Comparison of ENCODE assay signal across 7 cellular contexts in genomic region chr3:149487598-149488197, GRCh38. TPM values are rescaled to one million over a fixed set of nuclear protein-coding genes. Genes with fewer than 3 reads are reported as not detected.
DNase-seq lines count a peak whose midpoint lies in the region; ATAC-seq and TF ChIP-seq lines count a peak whose summit lies in the region.

No MANE protein-coding gene starts in this region.

- H3K79me2 ChIP-seq in KMS-11 (ENCODE audit: insufficient read depth, low read depth) = no peaks in the 10 kb centered on the region

- no peaks in the 10 kb centered on the region for H3K4me1 ChIP-seq in KMS-11 (ENCODE audit: low read depth, poor library complexity, severe bottlenecking)
- peaks cover 0 to 14% of the 10 kb centered on the region in 2 donors for H3K4me1 ChIP-seq in gastrocnemius medialis

- no peaks in the 10 kb centered on the region for H3K9me3 ChIP-seq in gastrocnemius medialis

- no peak overlapping the region for H3K4me2 ChIP-seq in KMS-11

- peak; percentile 56 for DNase-seq in ELR (ENCODE audit: low read depth)
- DNase-seq in activated naive CD4-positive, alpha-beta T cell treated with anti-CD3 and anti-CD28 coated beads, Interleukin-2, amount 50 U/mL, for 16 hours = peak; percentile 32
- no peak for DNase-seq in gastrocnemius medialis
- DNase-seq in NCI-H2081 treated with DMSO at 0.1 percent for 48 hours (lab: John Stamatoyannopoulos, UW) = no peak
- DNase-seq in DMS79 (lab: John Stamatoyannopoulos, UW) = no peak

- H3K27me3 ChIP-seq in KMS-11 (ENCODE audit: insufficient read depth, low read depth) (no peaks in the 10 kb centered on the region), gastrocnemius medialis (no peaks in the 10 kb centered on the region)

- no peaks in the 10 kb centered on the region for H4K20me1 ChIP-seq in KMS-11 (ENCODE audit: insufficient read depth)

- in situ Hi-C loops in gastrocnemius medialis (cut with MboI; ENCODE audit: low sequenced_read_pairs in 4 of 4) = loop anchor here (10.0 to 25.0 kb wide), 4 partner anchors 100 to 525 kb away; partner anchors contain the start of gene TM4SF1 (in 1 of the 4)

- H3K9ac ChIP-seq in KMS-11 = no peak overlapping the region

- peak; percentile 93 for TF ChIP-seq CTCF in KMS-11 (conservative IDR thresholded peaks at IDR 0.05; ENCODE audit: low read depth, low read length)
- peak in 3 of 5 experiments; percentile 13 to 23 (median 22) for TF ChIP-seq CTCF in gastrocnemius medialis (IDR thresholded peaks at IDR 0.05 in 4 of 5, conservative IDR thresholded peaks at IDR 0.05 in 1 of 5)

- TF ChIP-seq POLR2A in gastrocnemius medialis (IDR thresholded peaks at IDR 0.05) = no peak

- H3K36me3 ChIP-seq in KMS-11 (ENCODE audit: insufficient read depth) (no peaks in the 10 kb centered on the region), gastrocnemius medialis (no peaks in the 10 kb centered on the region)

- intact Hi-C loops in gastrocnemius medialis (cut with DNase I; ENCODE audit: low total_unique reads) = no loop called here

- no peak overlapping the region for H3K27ac ChIP-seq in KMS-11
- no peak overlapping the region for H3K27ac ChIP-seq in gastrocnemius medialis

- H3K4me3 ChIP-seq in KMS-11 (IDR thresholded peaks at IDR 0.05; ENCODE audit: insufficient read depth, low read depth, low read length) (no peak overlapping the region), gastrocnemius medialis (no peak overlapping the region)

- ATAC-seq in GM19467 (IDR thresholded peaks at IDR 0.05; ENCODE audit: unreplicated experiment) = peak; percentile 84
- ATAC-seq in gastrocnemius medialis = no peak

- H2AFZ ChIP-seq in KMS-11 (ENCODE audit: low read depth) = no peak overlapping the region

RNA-seq across cellular contexts. Expression of gene TM4SF4, which starts 13.2 kb away (rescaled TPM):
- total RNA-seq in gastrocnemius medialis = 1 to 10 TPM in 1 of 4 donors, under 1 TPM in 1, not detected in 2; 0.13 to 2.3 TPM

Comparison
In these comparisons a context has a peak if more than half of its experiments do, and no peak if none do; other contexts are left out.
1. DNase-seq: peak in ELR (single experiment) and activated naive CD4-positive, alpha-beta T cell treated with anti-CD3 and anti-CD28 coated beads, Interleukin-2, amount 50 U/mL, for 16 hours (single experiment); none in gastrocnemius medialis (0 of 2), NCI-H2081 treated with DMSO at 0.1 percent for 48 hours (single experiment) and DMS79 (single experiment).